Comparison of ENCODE assay signal across 2 cellular contexts in genomic region chr4:3431446-3431993, GRCh38.
TF ChIP-seq lines count a peak whose summit lies in the region.

No MANE protein-coding gene starts in this region.

TF ChIP-seq in IMR-90, 13 proteins besides CTCF, POLR2A, EP300 and RAD21:
- TF ChIP-seq MAFK (IDR thresholded peaks at IDR 0.05; ENCODE audit: low read depth, low read length), result no peak
- TF ChIP-seq SMC3 (IDR thresholded peaks at IDR 0.05; ENCODE audit: low read depth, low read length), result no peak
- no peak for TF ChIP-seq BHLHE40 (IDR thresholded peaks at IDR 0.05; ENCODE audit: low read depth, low read length)
- no peak for TF ChIP-seq FOS (IDR thresholded peaks at IDR 0.05; ENCODE audit: low read depth, low read length)
- no peak for TF ChIP-seq RFX5 (IDR thresholded peaks at IDR 0.05; ENCODE audit: low read depth, low read length)
- TF ChIP-seq MXI1 (IDR thresholded peaks at IDR 0.05; ENCODE audit: borderline replicate concordance, low read depth, low read length), result no peak
- TF ChIP-seq MAZ (IDR thresholded peaks at IDR 0.05; ENCODE audit: borderline replicate concordance, low read depth, low read length), result no peak
- TF ChIP-seq ELK1 (IDR thresholded peaks at IDR 0.05; ENCODE audit: borderline replicate concordance, low read depth, low read length), result no peak
- no peak for TF ChIP-seq CHD1 (IDR thresholded peaks at IDR 0.05; ENCODE audit: low read depth, low read length)
- TF ChIP-seq USF2 (IDR thresholded peaks at IDR 0.05; ENCODE audit: low read depth, low read length), result no peak
- TF ChIP-seq NFE2L2 (IDR thresholded peaks at IDR 0.05; ENCODE audit: low read depth, low read length), result no peak

TF ChIP-seq in endothelial cell of umbilical vein, 7 proteins besides CTCF, POLR2A, EP300 and RAD21:
- no peak for TF ChIP-seq FOS (IDR thresholded peaks at IDR 0.05; ENCODE audit: borderline replicate concordance, insufficient read depth, low read length)
- TF ChIP-seq EZH2 (IDR thresholded peaks at IDR 0.05; ENCODE audit: borderline replicate concordance, low read depth, low read length, severe bottlenecking), result no peak
- TF ChIP-seq JUN (IDR thresholded peaks at IDR 0.05; ENCODE audit: borderline replicate concordance, insufficient read depth, insufficient read length, low read depth), result no peak
- TF ChIP-seq MAX (IDR thresholded peaks at IDR 0.05; ENCODE audit: insufficient read depth, insufficient read length), result no peak
